Comparison of ENCODE assay signal across 8 cellular contexts in genomic region chr9:14692536-14692917, GRCh38. TPM values are rescaled to one million over a fixed set of nuclear protein-coding genes. Genes with fewer than 3 reads are reported as not detected.
DNase-seq lines count a peak whose midpoint lies in the region; ATAC-seq and TF ChIP-seq lines count a peak whose summit lies in the region.

No MANE protein-coding gene starts in this region.

- 2 to 5% (median 5%) methylated on average over 7 of the region's 7 CpGs for WGBS in heart left ventricle, 4 donors
- WGBS in ovary, 3 donors, result 4 to 5% (median 4%) methylated on average over 7 of the region's 7 CpGs

- intact Hi-C loops in heart left ventricle (cut with DNase I), result loop anchor here in 2 of 10 donors (2.0 to 10.0 kb wide), 2 partner anchors 44 to 62 kb away; no protein-coding TSS in a partner anchor
- intact Hi-C loops in left ventricle myocardium superior (cut with micrococcal nuclease), result no loop called here
- intact Hi-C loops in ovary (cut with DNase I), result no loop called here
- intact Hi-C loops in posterior cingulate gyrus (cut with DNase I), result no loop called here

- peaks cover 0 to 28% (median 22%) of the 10 kb centered on the region in 9 donors for H3K36me3 ChIP-seq in heart left ventricle
- H3K36me3 ChIP-seq in SU-DHL-6 (ENCODE audit: low read length), result no peaks in the 10 kb centered on the region
- H3K36me3 ChIP-seq in ovary, result no peaks in the 10 kb centered on the region

- H3K9ac ChIP-seq in SU-DHL-6 (ENCODE audit: low read length), result peak overlapping the region; percentile 66

- no peak for TF ChIP-seq EP300 in ovary (IDR thresholded peaks at IDR 0.05)

- DNase-seq in heart left ventricle (no peak), left ventricle myocardium superior (no peak), fibroblast of peridontal ligament (ENCODE audit: extremely low read depth) (peak; percentile 14), ovary (no peak), posterior cingulate gyrus (no peak)

- H3K79me2 ChIP-seq in SU-DHL-6 (ENCODE audit: insufficient read depth, low read length), result no peaks in the 10 kb centered on the region

- H3K4me3 ChIP-seq in heart left ventricle, result peak overlapping the region; percentile 70 to 95 (median 79)
- peak overlapping the region; percentile 62 for H3K4me3 ChIP-seq in SU-DHL-6 (ENCODE audit: insufficient read depth, low read length, poor library complexity, severe bottlenecking)
- H3K4me3 ChIP-seq in ovary, result peak overlapping the region; percentile 82

- no peak for TF ChIP-seq POLR2A in heart left ventricle (IDR thresholded peaks at IDR 0.05)
- TF ChIP-seq POLR2A in ovary (IDR thresholded peaks at IDR 0.05), result no peak

- peaks cover 0 to 2% (median 0%) of the 10 kb centered on the region in 9 donors for H3K27me3 ChIP-seq in heart left ventricle
- no peaks in the 10 kb centered on the region for H3K27me3 ChIP-seq in SU-DHL-6 (ENCODE audit: low read length)
- no peaks in the 10 kb centered on the region for H3K27me3 ChIP-seq in ovary

- H2AFZ ChIP-seq in SU-DHL-6 (ENCODE audit: low read depth, low read length, severe bottlenecking), result peak overlapping the region; percentile 76

- no peaks in the 10 kb centered on the region for H3F3A ChIP-seq in SU-DHL-6 (ENCODE audit: insufficient read depth)

- TF ChIP-seq CTCF in heart left ventricle (IDR thresholded peaks at IDR 0.05), result no peak
- TF ChIP-seq CTCF in SU-DHL-6 (IDR thresholded peaks at IDR 0.05; ENCODE audit: insufficient read depth, low read length, poor library complexity, severe bottlenecking), result no peak
- no peak for TF ChIP-seq CTCF in ovary (IDR thresholded peaks at IDR 0.05)

- H3K9me3 ChIP-seq in heart left ventricle, result no peaks in the 10 kb centered on the region
- H3K9me3 ChIP-seq in SU-DHL-6 (ENCODE audit: insufficient read depth, low read length), result no peaks in the 10 kb centered on the region
- H3K9me3 ChIP-seq in ovary, result no peaks in the 10 kb centered on the region

- H3K4me1 ChIP-seq in heart left ventricle (peaks cover 0 to 17% (median 8%) of the 10 kb centered on the region in 12 donors), ovary (ENCODE audit: insufficient read depth) (no peaks in the 10 kb centered on the region)

- H3K9me2 ChIP-seq in SU-DHL-6 (replicated peaks; ENCODE audit: insufficient read depth, low read length), result no peaks in the 10 kb centered on the region

- no peaks in the 10 kb centered on the region for H4K20me1 ChIP-seq in SU-DHL-6 (ENCODE audit: low read depth, low read length)

- H3K27ac ChIP-seq in heart left ventricle (peak overlapping the region in 9 of 12 donors; percentile 24 to 75 (median 61)), SU-DHL-6 (ENCODE audit: low read depth, low read length) (no peak overlapping the region), ovary (no peak overlapping the region)

- peak overlapping the region; percentile 89 for H3K4me2 ChIP-seq in SU-DHL-6 (ENCODE audit: low read depth, low read length, poor library complexity, severe bottlenecking)

- peak in 1 of 4 donors; percentile 10 for ATAC-seq in heart left ventricle
- no peak for ATAC-seq in left ventricle myocardium superior
- ATAC-seq in GM18511 (IDR thresholded peaks at IDR 0.05; ENCODE audit: unreplicated experiment), result no peak
- no peak for ATAC-seq in GM21526 (IDR thresholded peaks at IDR 0.05; ENCODE audit: low FRiP score, unreplicated experiment)

RNA-seq across cellular contexts. Expression of gene ZDHHC21, which starts 0.7 kb away (rescaled TPM):
- total RNA-seq in heart left ventricle, result 1 to 10 TPM; 5.2 to 9.3 (median 7.7) TPM
- polyA plus RNA-seq in heart left ventricle, result 1 to 10 TPM; 3.5 to 3.9 TPM
- 7.2 TPM for total RNA-seq in left ventricle myocardium superior
- total RNA-seq in ovary, result 10 to 100 TPM in 1 of 7 donors, 1 to 10 TPM in 6; 7.1 to 14.9 (median 8.9) TPM
- 1 to 10 TPM; 2.3 to 4.7 TPM for polyA plus RNA-seq in ovary

RNA-seq across cellular contexts. Expression of gene CER1, which starts 30.0 kb away (rescaled TPM):
- total RNA-seq in heart left ventricle (not detected), left ventricle myocardium superior (not detected), ovary (not detected)
- polyA plus RNA-seq in heart left ventricle (not detected), ovary (not detected)

Comparison
In these comparisons a context has a peak if more than half of its experiments do, and no peak if none do; other contexts are left out.
1. H3K27ac ChIP-seq: peak in heart left ventricle (9 of 12); none in SU-DHL-6 (single experiment) and ovary (0 of 2).
2. Peak in every context shown above with its lines, with median percentiles within 50 percentile points of each other: H3K4me3 ChIP-seq.